8 cellular contexts compared by ENCODE assay signal in genomic region chr4:10018818-10019438, GRCh38. TPM values are rescaled to one million over a fixed set of nuclear protein-coding genes. Genes with fewer than 3 reads are reported as not detected.
DNase-seq lines count a peak whose midpoint lies in the region; ATAC-seq and TF ChIP-seq lines count a peak whose summit lies in the region.

No MANE protein-coding gene starts in this region.

- no peaks in the 10 kb centered on the region for H3K36me3 Mint-ChIP-seq in naive B cell
- H3K36me3 Mint-ChIP-seq in stimulated activated effector memory CD8-positive, alpha-beta T cell treated with anti-CD3 and anti-CD28 coated beads, Interleukin-12 subunit alpha, Interleukin-12 subunit beta, amount 100 ng/mL, for 72 hours = peaks cover 5% of the 10 kb centered on the region

- H3K9ac ChIP-seq in PC-3 (ENCODE audit: low read length) = peak overlapping the region; percentile 74
- peak overlapping the region; percentile 46 for H3K9ac ChIP-seq in fibroblast of lung (ENCODE audit: insufficient read depth, low read length)

- intact Hi-C loops in PC-3 (cut with micrococcal nuclease) = loop anchor here (1.0 to 10.0 kb wide), 2 partner anchors 44 to 314 kb away; no protein-coding TSS in a partner anchor

- peak overlapping the region; percentile 86 for H2AFZ ChIP-seq in PC-3 (ENCODE audit: low read length)
- peak overlapping the region; percentile 64 for H2AFZ ChIP-seq in fibroblast of lung (ENCODE audit: low read length)

- no peaks in the 10 kb centered on the region for H3K9me3 ChIP-seq in PC-3 (ENCODE audit: low read length)
- no peaks in the 10 kb centered on the region for H3K9me3 ChIP-seq in fibroblast of lung (ENCODE audit: control insufficient read depth, insufficient read depth, low read depth, low read length)

- H3K9me2 ChIP-seq in PC-3 (replicated peaks; ENCODE audit: low read length) = no peaks in the 10 kb centered on the region

- CTCF ChIA-PET in PC-3 (lab: Charles Lee) = no interaction called here

- H3F3A ChIP-seq in PC-3 (ENCODE audit: low read length, unreplicated experiment) = no peaks in the 10 kb centered on the region

- H3K4me3 Mint-ChIP-seq in naive B cell = peak overlapping the region; percentile 82 to 92 (median 88)
- peak overlapping the region; percentile 80 for H3K4me3 Mint-ChIP-seq in stimulated activated effector memory CD8-positive, alpha-beta T cell treated with anti-CD3 and anti-CD28 coated beads, Interleukin-12 subunit alpha, Interleukin-12 subunit beta, amount 100 ng/mL, for 72 hours

- H3K27ac ChIP-seq in PC-3 (ENCODE audit: low read length) (peak overlapping the region; percentile 70), fibroblast of lung (ENCODE audit: insufficient read depth, low read length) (peak overlapping the region; percentile 75)

- H3K4me1 ChIP-seq in PC-3 (ENCODE audit: insufficient read depth, low read length) (peaks cover 6% of the 10 kb centered on the region), fibroblast of lung (ENCODE audit: control insufficient read depth, extremely low read depth, insufficient read depth, low read length) (peaks cover 4% of the 10 kb centered on the region)

- H3K4me1 Mint-ChIP-seq in naive B cell = peaks cover 30 to 51% (median 38%) of the 10 kb centered on the region in 3 donors
- H3K4me1 Mint-ChIP-seq in stimulated activated effector memory CD8-positive, alpha-beta T cell treated with anti-CD3 and anti-CD28 coated beads, Interleukin-12 subunit alpha, Interleukin-12 subunit beta, amount 100 ng/mL, for 72 hours = peaks cover 26% of the 10 kb centered on the region

- H3K36me3 ChIP-seq in PC-3 (ENCODE audit: low read depth, low read length) (no peaks in the 10 kb centered on the region), fibroblast of lung (ENCODE audit: control insufficient read depth, insufficient read depth, low read length) (no peaks in the 10 kb centered on the region)

- in situ Hi-C loops in Caki2 (cut with HindIII; ENCODE audit: low pct_unique_long_range_greater_than_20kb, low sequenced_read_pairs) = no loop called here

- ATAC-seq in PC-3 (peak; percentile 98), naive B cell (ENCODE audit: low read depth in 2 of 2) (peak; percentile 93 to 96)
- peak; percentile 98 for ATAC-seq in stimulated activated effector memory CD8-positive, alpha-beta T cell treated with anti-CD3 and anti-CD28 coated beads, Interleukin-12 subunit alpha, Interleukin-12 subunit beta, amount 100 ng/mL, for 72 hours

- no TSS peak for BruUV-seq in PC-3 (replicated peaks; lab: Mats Ljungman, UMichigan)

- H3K27ac Mint-ChIP-seq in naive B cell = peak overlapping the region; percentile 61 to 97 (median 92)
- H3K27ac Mint-ChIP-seq in stimulated activated effector memory CD8-positive, alpha-beta T cell treated with anti-CD3 and anti-CD28 coated beads, Interleukin-12 subunit alpha, Interleukin-12 subunit beta, amount 100 ng/mL, for 72 hours = peak overlapping the region; percentile 92

- H3K4me2 ChIP-seq in PC-3 (ENCODE audit: low read length) (peak overlapping the region; percentile 86), fibroblast of lung (ENCODE audit: extremely low read depth, insufficient read depth, low read length) (peak overlapping the region; percentile 39)

- POLR2A ChIA-PET in PC-3 (lab: Charles Lee; ENCODE audit: unreplicated experiment) = no interaction called here

- DNase-seq in Caki2 (ENCODE audit: low read depth) (peak; percentile 96), GM20000 (ENCODE audit: low spot score) (peak; percentile 93), HT1080 (ENCODE audit: low read depth) (peak; percentile 75), PC-3 (peak; percentile 88), fibroblast of lung (ENCODE audit: low read depth in 2 of 2) (peak; percentile 93 to 94), naive B cell (peak; percentile 82)
- peak; percentile 85 to 87 for DNase-seq in activated T-helper 1 cell treated with anti-CD3 and anti-CD28 coated beads, Interleukin-2, amount 50 U/mL, for 16 hours (ENCODE audit: low read depth in 1 of 2, low spot score in 1 of 2)
- peak; percentile 91 to 96 for DNase-seq in stimulated activated effector memory CD8-positive, alpha-beta T cell treated with anti-CD3 and anti-CD28 coated beads, Interleukin-12 subunit alpha, Interleukin-12 subunit beta, amount 100 ng/mL, for 72 hours (ENCODE audit: low spot score in 2 of 2)

- H3K27me3 Mint-ChIP-seq in naive B cell = no peaks in the 10 kb centered on the region

- H4K20me1 ChIP-seq in PC-3 (ENCODE audit: low read length) (no peaks in the 10 kb centered on the region), fibroblast of lung (ENCODE audit: control insufficient read depth, extremely low read depth, insufficient read depth, low read length) (no peaks in the 10 kb centered on the region)

- TF ChIP-seq CTCF in GM20000 (IDR thresholded peaks at IDR 0.05; ENCODE audit: extremely low read depth, missing control alignments) (peak; percentile 100), PC-3 (conservative IDR thresholded peaks at IDR 0.05; ENCODE audit: low read depth, low read length) (peak; percentile 94), fibroblast of lung (conservative IDR thresholded peaks at IDR 0.05 in 1 of 2, IDR thresholded peaks at IDR 0.05 in 1 of 2; ENCODE audit: low read depth in 1 of 2, low read length in 2 of 2) (peak; percentile 83 to 96)

- no peaks in the 10 kb centered on the region for H3K79me2 ChIP-seq in PC-3 (ENCODE audit: low read length)
- H3K79me2 ChIP-seq in fibroblast of lung (ENCODE audit: control insufficient read depth, insufficient read depth, low read length) = no peaks in the 10 kb centered on the region

- no peaks in the 10 kb centered on the region for H3K27me3 ChIP-seq in PC-3 (ENCODE audit: low read length)
- H3K27me3 ChIP-seq in fibroblast of lung (ENCODE audit: control insufficient read depth, insufficient read depth, low read length) = no peaks in the 10 kb centered on the region

- H3K9me3 Mint-ChIP-seq in naive B cell = no peaks in the 10 kb centered on the region
- no peaks in the 10 kb centered on the region for H3K9me3 Mint-ChIP-seq in stimulated activated effector memory CD8-positive, alpha-beta T cell treated with anti-CD3 and anti-CD28 coated beads, Interleukin-12 subunit alpha, Interleukin-12 subunit beta, amount 100 ng/mL, for 72 hours

- H3K4me3 ChIP-seq in PC-3 (ENCODE audit: low read length) = peak overlapping the region; percentile 64
- peak overlapping the region; percentile 26 to 59 (median 42) for H3K4me3 ChIP-seq in fibroblast of lung (replicated peaks in 1 of 4; ENCODE audit: control extremely low read depth in 1 of 4, insufficient read depth in 1 of 4, low read depth in 3 of 4, low read length in 4 of 4)

RNA-seq across cellular contexts. Expression of gene SLC2A9, which starts 2.4 kb away (rescaled TPM):
- 1.2 TPM in 1 of 2 replicates, not detected in the other for total RNA-seq in Caki2 (2014; rRNA removed; shearing (Covaris generic); ENCODE audit: low replicate concordance)
- 0.27 and 0.37 TPM in 2 replicates for total RNA-seq in HT1080 (2014; rRNA removed; shearing (Covaris generic))
- 0.26 and 0.47 TPM in 2 replicates for polyA plus RNA-seq in HT1080 (2015; cell fraction: cytosol; rRNA removed)
- polyA plus RNA-seq in HT1080 (2015; cell fraction: nucleus; rRNA removed) = 0.17 and 2.0 TPM in 2 replicates
- total RNA-seq in PC-3 (2014; rRNA removed) (0.11 TPM in 1 of 2 replicates, not detected in the other), fibroblast of lung (2.3 and 2.8 TPM in 2 replicates)
- polyA plus RNA-seq in fibroblast of lung (1.8 and 3.9 TPM in 2 replicates), naive B cell (ENCODE audit: low read depth in 6 of 6) (1 to 10 TPM in 3 of 6 donors, under 1 TPM in 2, not detected in 1; 0.52 to 1.4 (median 1.3) TPM)
- polyA plus RNA-seq in fibroblast of lung (2012) = 2.3 and 3.6 TPM in 2 replicates
- polyA minus RNA-seq in fibroblast of lung (ENCODE audit: low replicate concordance) = 2.8 and 14.6 TPM in 2 replicates

Comparison
In these comparisons a context has a peak if more than half of its experiments do, and no peak if none do; other contexts are left out.
1. Peak in every context shown above with its lines: DNase-seq, ATAC-seq, H3K4me3 ChIP-seq and H3K27ac ChIP-seq.